Comparison of ENCODE assay signal across 19 cellular contexts in the genomic region with DNA sequence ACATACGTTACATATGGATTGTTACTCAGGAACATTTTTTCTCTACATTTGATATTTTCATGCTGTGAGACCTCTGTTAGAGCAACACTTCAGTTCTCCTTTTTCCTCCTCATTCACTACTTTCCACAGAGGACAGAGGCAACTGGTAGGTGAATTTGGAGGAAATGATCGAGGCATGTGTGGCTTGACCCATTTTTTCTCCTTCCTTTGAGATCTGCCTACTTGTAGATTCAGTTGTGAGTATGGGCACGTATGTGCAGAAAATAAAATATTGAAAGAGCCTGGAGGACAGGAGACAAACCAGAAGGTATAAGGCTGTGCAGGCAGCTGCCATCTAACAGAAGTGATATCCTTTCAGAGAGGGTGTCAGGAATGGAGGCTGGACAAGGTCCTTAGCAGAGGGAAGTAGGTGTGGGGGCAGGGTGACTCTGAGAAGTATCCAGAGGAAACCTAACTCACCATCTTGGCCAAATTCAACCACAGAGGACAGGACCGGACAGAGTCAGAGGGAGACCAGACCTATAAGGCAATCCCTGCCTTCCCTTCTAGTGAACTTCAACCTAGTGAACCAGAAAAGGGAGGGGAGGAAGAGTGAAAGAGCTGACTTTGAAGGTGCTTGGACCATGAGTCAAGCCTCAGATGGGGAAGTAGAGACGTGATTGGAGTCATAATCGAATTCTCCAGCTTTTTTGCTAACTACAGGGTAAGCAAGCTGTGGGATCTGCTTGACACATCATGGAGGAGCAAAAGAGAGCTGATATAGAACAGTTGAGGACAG. TPM values are rescaled to one million over a fixed set of nuclear protein-coding genes. Genes with fewer than 3 reads are reported as not detected.
DNase-seq lines count a peak whose midpoint lies in the region; ATAC-seq, FAIRE-seq and TF ChIP-seq lines count a peak whose summit lies in the region.
"Had no signal": no experiment of that assay in that cellular context is flagged by ENCODE, and none has a peak within 500 bp of the region (broad histone marks: within the 10 kb centered on the region; RNA-seq: fewer than 3 reads in every experiment).

No MANE protein-coding gene starts in this region.

- peaks cover 71% of the 10 kb centered on the region for H3K4me1 Mint-ChIP-seq in T-helper 2 cell treated with Interferon-gamma antibody and Interleukin-4, amounts not matched to agents 5 μg/mL and 100 μg/mL, for 36 hours (ENCODE audit: low read depth)
- H3K4me1 Mint-ChIP-seq in activated CD8-positive, alpha-beta T cell treated with anti-CD3 and anti-CD28 coated beads, Interleukin-2, amount 10 ng/mL, durations not matched to agents 7 days and 5 days (ENCODE audit: low read depth): peaks cover 81% of the 10 kb centered on the region
- H3K4me1 Mint-ChIP-seq: nephron had no signal

- no peaks in the 10 kb centered on the region for H4K20me1 ChIP-seq in PC-9 (ENCODE audit: insufficient read depth)

- peaks cover 65% of the 10 kb centered on the region for H3K36me3 Mint-ChIP-seq in T-helper 2 cell treated with Interferon-gamma antibody and Interleukin-4, amounts not matched to agents 5 μg/mL and 100 μg/mL, for 36 hours (ENCODE audit: low read depth)
- peaks cover 75% of the 10 kb centered on the region for H3K36me3 Mint-ChIP-seq in activated CD8-positive, alpha-beta T cell treated with anti-CD3 and anti-CD28 coated beads, Interleukin-2, amount 10 ng/mL, durations not matched to agents 7 days and 5 days (ENCODE audit: low read depth)

- H3K4me3 ChIP-seq in PC-9: no peak overlapping the region
- H3K4me3 ChIP-seq: breast epithelium, sigmoid colon had no signal

- BruUV-seq in PC-9 (replicated peaks; lab: Mats Ljungman, UMichigan): no TSS peak

- H3K79me2 ChIP-seq in PC-9 (ENCODE audit: low read depth): no peaks in the 10 kb centered on the region

- no peaks in the 10 kb centered on the region for H3K9me3 ChIP-seq in PC-9 (ENCODE audit: insufficient read depth, low read depth)
- H3K9me3 ChIP-seq: breast epithelium, sigmoid colon had no signal

- no peaks in the 10 kb centered on the region for H3K27me3 Mint-ChIP-seq in T-helper 2 cell treated with Interferon-gamma antibody and Interleukin-4, amounts not matched to agents 5 μg/mL and 100 μg/mL, for 36 hours (ENCODE audit: low read depth)
- no peaks in the 10 kb centered on the region for H3K27me3 Mint-ChIP-seq in activated CD8-positive, alpha-beta T cell treated with anti-CD3 and anti-CD28 coated beads, Interleukin-2, amount 10 ng/mL, durations not matched to agents 7 days and 5 days (ENCODE audit: low read depth)

- H3F3A ChIP-seq in PC-9 (ENCODE audit: insufficient read depth, low read depth): no peaks in the 10 kb centered on the region

- peak; percentile 28 for FAIRE-seq in GM19239 (lab: Jason Lieb, UNC)
- FAIRE-seq: islet of Langerhans, urothelium cell line had no signal

- no peak overlapping the region for H2AFZ ChIP-seq in PC-9

- H3K4me3 Mint-ChIP-seq in T-helper 2 cell treated with Interferon-gamma antibody and Interleukin-4, amounts not matched to agents 5 μg/mL and 100 μg/mL, for 36 hours: peak overlapping the region; percentile 19
- H3K4me3 Mint-ChIP-seq in activated CD8-positive, alpha-beta T cell treated with anti-CD3 and anti-CD28 coated beads, Interleukin-2, amount 10 ng/mL, durations not matched to agents 7 days and 5 days: no peak overlapping the region
- H3K4me3 Mint-ChIP-seq: nephron had no signal

- ATAC-seq in activated CD8-positive, alpha-beta T cell treated with anti-CD3 and anti-CD28 coated beads, Interleukin-2, amount 10 ng/mL, durations not matched to agents 7 days and 5 days: no peak
- ATAC-seq in left colon (peak; percentile 63), GM21447 (IDR thresholded peaks at IDR 0.05; ENCODE audit: unreplicated experiment) (no peak), GM18861 (IDR thresholded peaks at IDR 0.05; ENCODE audit: unreplicated experiment) (no peak)

- no peaks in the 10 kb centered on the region for H3K9me2 ChIP-seq in PC-9 (ENCODE audit: insufficient read depth)

- no peak overlapping the region for H3K4me2 ChIP-seq in PC-9

- CTCF ChIA-PET in activated CD8-positive, alpha-beta T cell treated with anti-CD3 and anti-CD28 coated beads, Interleukin-2, amount 10 ng/mL, durations not matched to agents 7 days and 5 days (lab: Charles Lee): interaction anchor here (1.1 to 2.6 kb wide), 5 partner anchors 10 to 66 kb away, joined by 3 to 19 read pairs (median 11); partner anchors contain the start of gene KIF2A
- CTCF ChIA-PET in PC-9 (lab: Charles Lee): no interaction called here

- H3K36me3 ChIP-seq in PC-9 (ENCODE audit: low read depth): no peaks in the 10 kb centered on the region
- H3K36me3 ChIP-seq: breast epithelium, sigmoid colon had no signal

- no peaks in the 10 kb centered on the region for H3K27me3 ChIP-seq in PC-9 (ENCODE audit: insufficient read depth, low read depth)
- H3K27me3 ChIP-seq: breast epithelium, sigmoid colon had no signal

- H3K9me3 Mint-ChIP-seq in T-helper 2 cell treated with Interferon-gamma antibody and Interleukin-4, amounts not matched to agents 5 μg/mL and 100 μg/mL, for 36 hours: peaks cover 59% of the 10 kb centered on the region
- peaks cover 49% of the 10 kb centered on the region for H3K9me3 Mint-ChIP-seq in activated CD8-positive, alpha-beta T cell treated with anti-CD3 and anti-CD28 coated beads, Interleukin-2, amount 10 ng/mL, durations not matched to agents 7 days and 5 days (ENCODE audit: insufficient read depth)

- POLR2A ChIA-PET in activated CD8-positive, alpha-beta T cell treated with anti-CD3 and anti-CD28 coated beads, Interleukin-2, amount 10 ng/mL, durations not matched to agents 7 days and 5 days (lab: Charles Lee): interaction anchor here (0.9 to 1.9 kb wide), 4 partner anchors 11 to 27 kb away, joined by 3 to 10 read pairs (median 4); partner anchors contain the start of gene KIF2A
- POLR2A ChIA-PET in PC-9 (lab: Charles Lee; ENCODE audit: unreplicated experiment): no interaction called here

- H3K27ac Mint-ChIP-seq in T-helper 2 cell treated with Interferon-gamma antibody and Interleukin-4, amounts not matched to agents 5 μg/mL and 100 μg/mL, for 36 hours: peak overlapping the region; percentile 72
- H3K27ac Mint-ChIP-seq in activated CD8-positive, alpha-beta T cell treated with anti-CD3 and anti-CD28 coated beads, Interleukin-2, amount 10 ng/mL, durations not matched to agents 7 days and 5 days: peak overlapping the region; percentile 71
- H3K27ac Mint-ChIP-seq: nephron had no signal

- DNase-seq in T-helper 2 cell treated with Interferon-gamma antibody and Interleukin-4, amounts not matched to agents 5 μg/mL and 100 μg/mL, for 36 hours (ENCODE audit: low spot score): no peak
- DNase-seq in T-helper 2 cell: no peak
- no peak for DNase-seq in GM19239 (ENCODE audit: insufficient read length, low spot score)
- DNase-seq in activated CD8-positive, alpha-beta T cell treated with anti-CD3 and anti-CD28 coated beads, Interleukin-2, amount 10 ng/mL, durations not matched to agents 7 days and 5 days: no peak
- DNase-seq in left colon: no peak
- no peak for DNase-seq in PC-9
- DNase-seq: DMS 273 treated with DMSO at 0.1 percent for 48 hours, foreskin fibroblast, GOT3, NCI-H1105, NCI-H524 treated with DMSO at 0.1 percent for 48 hours, Right ventricle myocardium superior, sigmoid colon had no signal

- 0 out of 2 replicates have a peak, but pooled peaks cover 5% of the 10 kb centered on the region for H3K4me1 ChIP-seq in PC-9 (replicated peaks; ENCODE audit: insufficient read depth)
- H3K4me1 ChIP-seq: breast epithelium, sigmoid colon had no signal

- TF ChIP-seq CTCF in PC-9 (conservative IDR thresholded peaks at IDR 0.05): no peak

- no peak overlapping the region for H3K27ac ChIP-seq in PC-9
- H3K27ac ChIP-seq: breast epithelium, sigmoid colon had no signal

- intact Hi-C loops in left colon (cut with DNase I, micrococcal nuclease) (no loop called here), PC-9 (cut with micrococcal nuclease; ENCODE audit: unreplicated experiment) (no loop called here)

RNA-seq across cellular contexts. Expression of gene KIF2A, which starts 19.0 kb away (rescaled TPM):
- 100 to 1,000 TPM; 149 to 151 TPM for total RNA-seq in activated CD8-positive, alpha-beta T cell treated with anti-CD3 and anti-CD28 coated beads, Interleukin-2, amount 10 ng/mL, durations not matched to agents 7 days and 5 days
- total RNA-seq in left colon (10 to 100 TPM; 30.6 to 46.9 TPM), PC-9 (2021) (39.6 and 54.8 TPM in 2 replicates)
